Comparison of ENCODE assay signal across 8 cellular contexts in genomic region chr12:6532927-6533652, GRCh38. TPM values are rescaled to one million over a fixed set of nuclear protein-coding genes. Genes with fewer than 3 reads are reported as not detected.
DNase-seq lines count a peak whose midpoint lies in the region; ATAC-seq, FAIRE-seq and TF ChIP-seq lines count a peak whose summit lies in the region.

No MANE protein-coding gene starts in this region.

- peak; percentile 33 for DNase-seq in COR-L47 (lab: John Stamatoyannopoulos, UW)
- peak; percentile 70 for DNase-seq in HuH-7 (ENCODE audit: low spot score)
- peak; percentile 94 for DNase-seq in RPMI7951 (ENCODE audit: low read depth)
- DNase-seq in brain microvascular endothelial cell: no peak
- DNase-seq in sciatic nerve (ENCODE audit: low spot score): peak; percentile 83
- DNase-seq in D721Med (ENCODE audit: insufficient read length, low spot score): no peak

- peaks cover 55% of the 10 kb centered on the region for H3K36me3 ChIP-seq in brain microvascular endothelial cell (replicated peaks)
- peaks cover 59% of the 10 kb centered on the region for H3K36me3 ChIP-seq in iPS-15b (ENCODE audit: control insufficient read depth, insufficient read depth, low read length)

- H3K4me1 ChIP-seq in iPS-15b (ENCODE audit: control insufficient read depth, insufficient read depth, low read length): peaks cover 16% of the 10 kb centered on the region

- H3K4me3 ChIP-seq in brain microvascular endothelial cell (ENCODE audit: low read depth, low read length): peak overlapping the region; percentile 99
- peak overlapping the region; percentile 92 for H3K4me3 ChIP-seq in iPS-15b (ENCODE audit: low read depth, low read length)

- intact Hi-C loops in sciatic nerve (cut with DNase I): loop anchor here (1.0 kb wide), 1 partner anchor 40 kb away; the partner anchor contains the start of gene MRPL51

- ATAC-seq in GM19438 (IDR thresholded peaks at IDR 0.05; ENCODE audit: low read depth, unreplicated experiment): peak; percentile 22
- ATAC-seq in sciatic nerve: peak; percentile 72

- peak overlapping the region; percentile 92 for H3K27ac ChIP-seq in brain microvascular endothelial cell

- peak overlapping the region; percentile 93 for H3K9ac ChIP-seq in iPS-15b (ENCODE audit: low read depth, low read length)

- no peaks in the 10 kb centered on the region for H3K9me3 ChIP-seq in iPS-15b (ENCODE audit: control insufficient read depth, insufficient read depth, low read length)

- H3K27me3 ChIP-seq in brain microvascular endothelial cell (replicated peaks): no peaks in the 10 kb centered on the region
- H3K27me3 ChIP-seq in iPS-15b (ENCODE audit: control insufficient read depth, insufficient read depth, low read length): no peaks in the 10 kb centered on the region

- in situ Hi-C loops in brain microvascular endothelial cell (cut with HindIII; ENCODE audit: low pct_ligation_motif_present, low sequenced_read_pairs): no loop called here

- no peak for FAIRE-seq in D721Med (lab: Jason Lieb, UNC)

- no peak for TF ChIP-seq CTCF in brain microvascular endothelial cell (IDR thresholded peaks at IDR 0.05; ENCODE audit: low read depth, low read length, missing control alignments)
- no peak for TF ChIP-seq CTCF in D721Med (IDR thresholded peaks at IDR 0.05; ENCODE audit: insufficient read depth, missing control alignments)

RNA-seq across cellular contexts. Expression of gene GAPDH, which starts 1.2 kb away (rescaled TPM):
- 8,506 and 8,626 TPM in 2 replicates for total RNA-seq in RPMI7951 (2014; rRNA removed; shearing (Covaris generic))
- total RNA-seq in sciatic nerve: 1,200 TPM

RNA-seq across cellular contexts. Expression of gene IFFO1, which starts 22.8 kb away (rescaled TPM):
- total RNA-seq in RPMI7951 (2014; rRNA removed; shearing (Covaris generic)): 5.8 and 8.6 TPM in 2 replicates
- 38.7 TPM for total RNA-seq in sciatic nerve

RNA-seq across cellular contexts. Expression of gene NOP2, which starts 35.0 kb away (rescaled TPM):
- 14.2 and 17.8 TPM in 2 replicates for total RNA-seq in RPMI7951 (2014; rRNA removed; shearing (Covaris generic))
- 27.6 TPM for total RNA-seq in sciatic nerve

RNA-seq across cellular contexts. Expression of gene NCAPD2, which starts 39.2 kb away (rescaled TPM):
- 92.1 and 106 TPM in 2 replicates for total RNA-seq in RPMI7951 (2014; rRNA removed; shearing (Covaris generic))
- 21.3 TPM for total RNA-seq in sciatic nerve

RNA-seq across cellular contexts. Expression of gene MRPL51, which starts 40.0 kb away (rescaled TPM):
- total RNA-seq in RPMI7951 (2014; rRNA removed; shearing (Covaris generic)): 184 and 197 TPM in 2 replicates
- total RNA-seq in sciatic nerve: 117 TPM

Comparison
In these comparisons a context has a peak if more than half of its experiments do, and no peak if none do; other contexts are left out.
1. DNase-seq: peak in COR-L47 (single experiment), HuH-7 (single experiment), RPMI7951 (single experiment) and sciatic nerve (single experiment); none in brain microvascular endothelial cell (single experiment) and D721Med (single experiment).